In genomic region chr5:77209495-77210090, GRCh38 we compare ENCODE assay signal across 10 cellular contexts. TPM values are rescaled to one million over a fixed set of nuclear protein-coding genes. Genes with fewer than 3 reads are reported as not detected.
DNase-seq lines count a peak whose midpoint lies in the region; ATAC-seq, FAIRE-seq and TF ChIP-seq lines count a peak whose summit lies in the region.
"Had no signal": no experiment of that assay in that cellular context is flagged by ENCODE, and none has a peak within 500 bp of the region (broad histone marks: within the 10 kb centered on the region; RNA-seq: fewer than 3 reads in every experiment).

No MANE protein-coding gene starts in this region.

- peak overlapping the region; percentile 89 to 93 for H3K4me3 Mint-ChIP-seq in CD14-positive monocyte
- H3K4me3 Mint-ChIP-seq in effector memory CD8-positive, alpha-beta T cell, result peak overlapping the region; percentile 86 to 89

- peak overlapping the region; percentile 32 for H3K4me2 ChIP-seq in parathyroid adenoma (ENCODE audit: low read length)

- H3K4me1 ChIP-seq in HUES48 (ENCODE audit: control insufficient read depth, insufficient read depth, low read length), result peaks cover 6% of the 10 kb centered on the region
- no peaks in the 10 kb centered on the region for H3K4me1 ChIP-seq in parathyroid adenoma

- H3K4me1 Mint-ChIP-seq in CD14-positive monocyte, result peaks cover 15% of the 10 kb centered on the region
- H3K4me1 Mint-ChIP-seq in effector memory CD8-positive, alpha-beta T cell (ENCODE audit: low read depth in 2 of 2), result peaks cover 6 to 14% of the 10 kb centered on the region in 2 donors

- peaks cover 0 to 7% of the 10 kb centered on the region in 2 donors for H3K36me3 Mint-ChIP-seq in CD14-positive monocyte
- H3K36me3 Mint-ChIP-seq in effector memory CD8-positive, alpha-beta T cell (ENCODE audit: insufficient read depth), result no peaks in the 10 kb centered on the region

- H3K9me3 Mint-ChIP-seq in CD14-positive monocyte, result peaks cover 0 to 14% (median 6%) of the 10 kb centered on the region in 7 donors
- no peaks in the 10 kb centered on the region for H3K9me3 Mint-ChIP-seq in effector memory CD8-positive, alpha-beta T cell

- peaks cover 79% of the 10 kb centered on the region for H3K27me3 ChIP-seq in HUES48 (ENCODE audit: control insufficient read depth, insufficient read depth, low read length)
- H3K27me3 ChIP-seq in parathyroid adenoma (ENCODE audit: control insufficient read depth, insufficient read depth, low read length), result no peaks in the 10 kb centered on the region

- no peaks in the 10 kb centered on the region for H3K9me3 ChIP-seq in HUES48 (ENCODE audit: control insufficient read depth, insufficient read depth, low read length)
- H3K9me3 ChIP-seq in parathyroid adenoma (ENCODE audit: control insufficient read depth, low read length), result no peaks in the 10 kb centered on the region

- H3K36me3 ChIP-seq in HUES48 (ENCODE audit: control insufficient read depth, insufficient read depth, low read length) (no peaks in the 10 kb centered on the region), parathyroid adenoma (ENCODE audit: control insufficient read depth, insufficient read depth, low read length) (no peaks in the 10 kb centered on the region)

- H3K9ac ChIP-seq in HUES48 (ENCODE audit: low read depth, low read length), result no peak overlapping the region
- H3K9ac ChIP-seq in parathyroid adenoma, result no peak overlapping the region

- H3K27ac ChIP-seq in HUES48 (ENCODE audit: low read depth, low read length), result no peak overlapping the region
- H3K27ac ChIP-seq in parathyroid adenoma, result no peak overlapping the region

- ATAC-seq in effector memory CD8-positive, alpha-beta T cell (replicated peaks), result no peak
- no peak for ATAC-seq in HG02571 (IDR thresholded peaks at IDR 0.05; ENCODE audit: unreplicated experiment)

- peak overlapping the region; percentile 62 for H3K4me3 ChIP-seq in HUES48 (ENCODE audit: low read depth, low read length)
- peak overlapping the region; percentile 9 for H3K4me3 ChIP-seq in parathyroid adenoma (ENCODE audit: low read depth, low read length)

- H3K27me3 Mint-ChIP-seq in CD14-positive monocyte (ENCODE audit: low read depth in 3 of 3), result peaks cover 38 to 48% (median 43%) of the 10 kb centered on the region in 3 donors
- peaks cover 66 to 75% of the 10 kb centered on the region in 2 donors for H3K27me3 Mint-ChIP-seq in effector memory CD8-positive, alpha-beta T cell

- no peak for TF ChIP-seq CTCF in CD14-positive monocyte (IDR thresholded peaks at IDR 0.05)
- TF ChIP-seq CTCF in parathyroid adenoma (IDR thresholded peaks at IDR 0.05), result no peak
- TF ChIP-seq CTCF in D721Med (IDR thresholded peaks at IDR 0.05; ENCODE audit: insufficient read depth, missing control alignments), result no peak

- no peaks in the 10 kb centered on the region for H3K79me2 ChIP-seq in parathyroid adenoma

- DNase-seq in CD14-positive monocyte (ENCODE audit: low spot score), result no peak
- no peak for DNase-seq in effector memory CD8-positive, alpha-beta T cell
- DNase-seq in hippocampal formation (lab: John Stamatoyannopoulos, UW), result no peak
- DNase-seq in 8988T, result no peak
- DNase-seq in D721Med (ENCODE audit: insufficient read length, low spot score), result no peak
- DNase-seq: EL had no signal

- H3K27ac Mint-ChIP-seq in CD14-positive monocyte, result peak overlapping the region in 1 of 7 donors; percentile 63
- H3K27ac Mint-ChIP-seq in effector memory CD8-positive, alpha-beta T cell, result no peak overlapping the region

- intact Hi-C loops in CD14-positive monocyte (cut with micrococcal nuclease), result no loop called here

- FAIRE-seq in D721Med (lab: Jason Lieb, UNC), result no peak
- FAIRE-seq: bronchial epithelial cell had no signal

- H2AFZ ChIP-seq in parathyroid adenoma, result peak overlapping the region; percentile 79

RNA-seq across cellular contexts. Expression of gene PDE8B, which starts 0.9 kb away (rescaled TPM):
- polyA plus RNA-seq in CD14-positive monocyte, result under 1 TPM; 0.11 to 0.29 TPM
